1 cellular context compared by ENCODE assay signal in the genomic region with DNA sequence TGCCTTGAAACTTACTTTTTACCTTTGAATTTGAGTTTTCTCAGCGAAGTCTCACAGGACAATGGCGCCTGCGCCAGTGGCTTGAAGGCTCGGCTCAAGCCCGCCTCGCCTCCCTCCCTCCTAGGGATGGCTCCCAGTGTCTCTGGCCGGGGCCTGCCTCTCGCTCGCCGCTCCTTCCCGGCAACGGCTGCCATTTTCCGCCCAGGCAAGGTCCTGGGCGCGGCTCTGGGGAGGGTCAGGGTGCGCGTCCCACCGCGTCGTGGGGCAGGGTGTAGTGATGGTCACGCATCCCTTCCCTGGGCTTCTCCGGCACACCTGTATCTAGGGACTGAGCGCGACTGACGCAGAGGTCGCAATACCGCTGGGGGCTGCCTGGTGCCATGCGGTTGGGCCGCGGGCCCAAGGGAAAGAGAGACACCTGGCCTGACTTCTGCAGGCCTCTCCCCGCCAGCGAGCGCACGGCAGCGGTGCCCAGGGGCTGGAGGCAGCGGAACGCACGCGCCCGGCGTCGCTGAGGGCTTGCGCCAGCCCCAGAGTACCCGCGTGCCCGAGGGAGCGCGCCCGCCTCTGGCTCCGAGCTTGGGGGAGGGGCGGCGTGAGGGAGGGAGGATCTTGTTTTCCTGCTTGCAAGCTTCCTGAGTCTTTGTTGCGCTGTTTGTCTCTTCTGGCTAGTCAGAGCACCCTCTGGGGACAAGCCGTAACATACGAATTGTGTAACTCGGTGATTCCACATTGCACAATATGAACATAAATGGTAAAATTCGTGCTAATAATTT.
A peak's percentile ranks its signal among the peaks of the same experiment; 100 is the strongest.
TF ChIP-seq lines count a peak whose summit lies in the region.

No MANE protein-coding gene starts in this region.

TF ChIP-seq in HepG2, 621 proteins besides CTCF, POLR2A, EP300 and RAD21 (continued from another document and continues in another):
- TF ChIP-seq ZNF577 (CRISPR knock-in tag; IDR thresholded peaks at IDR 0.05; ENCODE audit: borderline replicate concordance, low read depth) (no peak), SOX6 (IDR thresholded peaks at IDR 0.05) (no peak), SOX6 (CRISPR knock-in tag; IDR thresholded peaks at IDR 0.05) (peak; percentile 53; the same call in 1 of the 2 replicates), THAP7 (CRISPR knock-in tag; IDR thresholded peaks at IDR 0.05) (no peak), ZNF512B (CRISPR knock-in tag; IDR thresholded peaks at IDR 0.05; ENCODE audit: borderline replicate concordance) (no peak), MIXL1 (CRISPR knock-in tag; IDR thresholded peaks at IDR 0.05) (no peak), TEAD2 (CRISPR knock-in tag; IDR thresholded peaks at IDR 0.05) (no peak), ATAD3A (CRISPR knock-in tag; IDR thresholded peaks at IDR 0.05) (no peak), PCBP2 (optimal IDR thresholded peaks at IDR 0.05; ENCODE audit: low read depth, low read length, poor library complexity, severe bottlenecking) (no peak), ZNF333 (CRISPR knock-in tag; IDR thresholded peaks at IDR 0.05; ENCODE audit: borderline replicate concordance) (no peak), PAX8 (CRISPR knock-in tag; IDR thresholded peaks at IDR 0.05; ENCODE audit: borderline replicate concordance) (no peak), ZNF138 (CRISPR knock-in tag; IDR thresholded peaks at IDR 0.05; ENCODE audit: low read depth) (no peak), RCOR2 (CRISPR knock-in tag; IDR thresholded peaks at IDR 0.05) (no peak), ZNF414 (CRISPR knock-in tag; IDR thresholded peaks at IDR 0.05) (no peak; the same call in 1 of the 2 replicates), SMC3 (IDR thresholded peaks at IDR 0.05; ENCODE audit: low read length) (no peak), POLR2AphosphoS5 (IDR thresholded peaks at IDR 0.05; ENCODE audit: low read depth, low read length) (no peak), FOSL1 (CRISPR knock-in tag; IDR thresholded peaks at IDR 0.05; ENCODE audit: borderline replicate concordance) (no peak), HMGXB4 (CRISPR knock-in tag; IDR thresholded peaks at IDR 0.05; ENCODE audit: borderline replicate concordance in 1 of 2, low read depth in 1 of 2) (peak in 1 of 2 experiments; percentile 37; a peak in 2 of 4 replicates), FOXP1 (IDR thresholded peaks at IDR 0.05) (no peak), FOXP1 (CRISPR knock-in tag; IDR thresholded peaks at IDR 0.05) (peak; percentile 52), GTF2F1 (IDR thresholded peaks at IDR 0.05; ENCODE audit: low read length) (no peak), GLI4 (CRISPR knock-in tag; IDR thresholded peaks at IDR 0.05; ENCODE audit: borderline replicate concordance) (no peak), ZNF563 (CRISPR knock-in tag; IDR thresholded peaks at IDR 0.05) (peak; percentile 24; the same call in 1 of the 2 replicates), ZNF841 (CRISPR knock-in tag; IDR thresholded peaks at IDR 0.05; ENCODE audit: borderline replicate concordance) (no peak), CCDC6 (CRISPR knock-in tag; IDR thresholded peaks at IDR 0.05) (peak; percentile 60; the same call in 1 of the 2 replicates), ZNF891 (CRISPR knock-in tag; IDR thresholded peaks at IDR 0.05) (0 out of 2 replicates have a peak, but pooled peaks have one; percentile 26), HDAC1 (CRISPR knock-in tag; IDR thresholded peaks at IDR 0.05) (no peak), RERE (CRISPR knock-in tag; IDR thresholded peaks at IDR 0.05; ENCODE audit: low read depth) (no peak), AGO2 (optimal IDR thresholded peaks at IDR 0.05; ENCODE audit: low read depth, low read length) (no peak), MED1 (CRISPR knock-in tag; IDR thresholded peaks at IDR 0.05) (0 out of 2 replicates have a peak, but pooled peaks have one; percentile 32), SRY (CRISPR knock-in tag; IDR thresholded peaks at IDR 0.05) (0 out of 2 replicates have a peak, but pooled peaks have one; percentile 40), GMEB1 (CRISPR knock-in tag; IDR thresholded peaks at IDR 0.05; ENCODE audit: borderline replicate concordance) (peak; percentile 22; the same call in 1 of the 2 replicates), SIN3B (IDR thresholded peaks at IDR 0.05; ENCODE audit: low read length) (no peak), CREBL2 (CRISPR knock-in tag; IDR thresholded peaks at IDR 0.05; ENCODE audit: borderline replicate concordance) (no peak)
- TF ChIP-seq, protein P1, sequence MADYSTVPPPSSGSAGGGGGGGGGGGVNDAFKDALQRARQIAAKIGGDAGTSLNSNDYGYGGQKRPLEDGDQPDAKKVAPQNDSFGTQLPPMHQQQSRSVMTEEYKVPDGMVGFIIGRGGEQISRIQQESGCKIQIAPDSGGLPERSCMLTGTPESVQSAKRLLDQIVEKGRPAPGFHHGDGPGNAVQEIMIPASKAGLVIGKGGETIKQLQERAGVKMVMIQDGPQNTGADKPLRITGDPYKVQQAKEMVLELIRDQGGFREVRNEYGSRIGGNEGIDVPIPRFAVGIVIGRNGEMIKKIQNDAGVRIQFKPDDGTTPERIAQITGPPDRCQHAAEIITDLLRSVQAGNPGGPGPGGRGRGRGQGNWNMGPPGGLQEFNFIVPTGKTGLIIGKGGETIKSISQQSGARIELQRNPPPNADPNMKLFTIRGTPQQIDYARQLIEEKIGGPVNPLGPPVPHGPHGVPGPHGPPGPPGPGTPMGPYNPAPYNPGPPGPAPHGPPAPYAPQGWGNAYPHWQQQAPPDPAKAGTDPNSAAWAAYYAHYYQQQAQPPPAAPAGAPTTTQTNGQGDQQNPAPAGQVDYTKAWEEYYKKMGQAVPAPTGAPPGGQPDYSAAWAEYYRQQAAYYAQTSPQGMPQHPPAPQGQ (CRISPR knock-in tag; IDR thresholded peaks at IDR 0.05; ENCODE audit: borderline replicate concordance): no peak
- TF ChIP-seq, protein P2, sequence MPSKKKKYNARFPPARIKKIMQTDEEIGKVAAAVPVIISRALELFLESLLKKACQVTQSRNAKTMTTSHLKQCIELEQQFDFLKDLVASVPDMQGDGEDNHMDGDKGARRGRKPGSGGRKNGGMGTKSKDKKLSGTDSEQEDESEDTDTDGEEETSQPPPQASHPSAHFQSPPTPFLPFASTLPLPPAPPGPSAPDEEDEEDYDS (CRISPR knock-in tag; IDR thresholded peaks at IDR 0.05): peak; percentile 17; the same call in 1 of the 2 replicates
- TF ChIP-seq, protein P3, sequence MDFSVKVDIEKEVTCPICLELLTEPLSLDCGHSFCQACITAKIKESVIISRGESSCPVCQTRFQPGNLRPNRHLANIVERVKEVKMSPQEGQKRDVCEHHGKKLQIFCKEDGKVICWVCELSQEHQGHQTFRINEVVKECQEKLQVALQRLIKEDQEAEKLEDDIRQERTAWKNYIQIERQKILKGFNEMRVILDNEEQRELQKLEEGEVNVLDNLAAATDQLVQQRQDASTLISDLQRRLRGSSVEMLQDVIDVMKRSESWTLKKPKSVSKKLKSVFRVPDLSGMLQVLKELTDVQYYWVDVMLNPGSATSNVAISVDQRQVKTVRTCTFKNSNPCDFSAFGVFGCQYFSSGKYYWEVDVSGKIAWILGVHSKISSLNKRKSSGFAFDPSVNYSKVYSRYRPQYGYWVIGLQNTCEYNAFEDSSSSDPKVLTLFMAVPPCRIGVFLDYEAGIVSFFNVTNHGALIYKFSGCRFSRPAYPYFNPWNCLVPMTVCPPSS (IDR thresholded peaks at IDR 0.05): no peak
- TF ChIP-seq, protein P4, sequence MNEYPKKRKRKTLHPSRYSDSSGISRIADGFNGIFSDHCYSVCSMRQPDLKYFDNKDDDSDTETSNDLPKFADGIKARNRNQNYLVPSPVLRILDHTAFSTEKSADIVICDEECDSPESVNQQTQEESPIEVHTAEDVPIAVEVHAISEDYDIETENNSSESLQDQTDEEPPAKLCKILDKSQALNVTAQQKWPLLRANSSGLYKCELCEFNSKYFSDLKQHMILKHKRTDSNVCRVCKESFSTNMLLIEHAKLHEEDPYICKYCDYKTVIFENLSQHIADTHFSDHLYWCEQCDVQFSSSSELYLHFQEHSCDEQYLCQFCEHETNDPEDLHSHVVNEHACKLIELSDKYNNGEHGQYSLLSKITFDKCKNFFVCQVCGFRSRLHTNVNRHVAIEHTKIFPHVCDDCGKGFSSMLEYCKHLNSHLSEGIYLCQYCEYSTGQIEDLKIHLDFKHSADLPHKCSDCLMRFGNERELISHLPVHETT (CRISPR knock-in tag; conservative IDR thresholded peaks at IDR 0.05): 0 out of 2 replicates have a peak, but pooled peaks have one; percentile 60
